31 cellular contexts compared by ENCODE assay signal in the genomic region with DNA sequence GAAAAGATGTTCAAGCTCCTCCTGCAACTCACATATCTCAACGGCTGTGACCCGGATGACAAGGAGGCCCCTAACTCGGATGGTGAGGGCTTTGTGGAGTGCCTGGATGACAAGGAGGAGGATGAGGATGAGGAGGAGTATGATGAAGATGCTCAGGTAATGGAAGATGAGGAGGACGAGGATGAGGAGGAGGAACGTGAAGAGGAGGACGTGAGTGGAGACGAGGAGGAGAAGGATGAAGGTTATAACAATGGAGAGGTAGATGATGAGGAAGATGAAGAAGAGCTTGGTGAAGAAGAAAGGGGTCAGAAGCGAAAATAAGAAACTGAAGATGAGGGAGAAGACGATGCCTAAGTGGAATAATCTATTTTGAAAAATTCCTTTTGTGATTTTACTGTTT. TPM values are rescaled to one million over a fixed set of nuclear protein-coding genes. Genes with fewer than 3 reads are reported as not detected.
"Had no signal": no experiment of that assay in that cellular context is flagged by ENCODE, and none has a peak within 500 bp of the region (broad histone marks: within the 10 kb centered on the region; RNA-seq: fewer than 3 reads in every experiment).

No MANE protein-coding gene starts in this region.

- H3K27me3 ChIP-seq: stomach, suprapubic skin, testis, thyroid gland, tibial artery, tibial nerve, transverse colon, upper lobe of left lung, upper lobe of right lung, uterus, vagina had no signal

- H3K27ac ChIP-seq: stomach, suprapubic skin, testis, thoracic aorta, thyroid gland, tibial artery, tibial nerve, transverse colon, upper lobe of left lung, upper lobe of right lung, uterus, vagina had no signal

- H3K4me1 Mint-ChIP-seq: stimulated activated effector memory CD8-positive, alpha-beta T cell treated with anti-CD3 and anti-CD28 coated beads, Interleukin-12 subunit alpha, Interleukin-12 subunit beta, amount 100 ng/mL, for 72 hours; stimulated activated memory B cell treated with anti-CD40 and anti-IgM and Interleukin-4, amounts not matched to agents 10 μg/mL and 1 μg/mL and 100 μg/mL, for 72 hours; stimulated activated naive B cell treated with anti-CD40 and anti-IgM and Interleukin-4, amounts not matched to agents 10 μg/mL and 1 μg/mL and 100 μg/mL, for 72 hours; stimulated activated naive CD8-positive, alpha-beta T cell treated with anti-CD3 and anti-CD28 coated beads, Interleukin-15, amount 100 ng/mL, for 72 hours had no signal

- H3K36me3 Mint-ChIP-seq: stimulated activated effector memory CD8-positive, alpha-beta T cell treated with anti-CD3 and anti-CD28 coated beads, Interleukin-12 subunit alpha, Interleukin-12 subunit beta, amount 100 ng/mL, for 72 hours; type B pancreatic cell had no signal

- H3K27ac Mint-ChIP-seq: stimulated activated effector memory CD8-positive, alpha-beta T cell treated with anti-CD3 and anti-CD28 coated beads, Interleukin-12 subunit alpha, Interleukin-12 subunit beta, amount 100 ng/mL, for 72 hours; stimulated activated memory B cell treated with anti-CD40 and anti-IgM and Interleukin-4, amounts not matched to agents 10 μg/mL and 1 μg/mL and 100 μg/mL, for 72 hours; stimulated activated naive B cell treated with anti-CD40 and anti-IgM and Interleukin-4, amounts not matched to agents 10 μg/mL and 1 μg/mL and 100 μg/mL, for 72 hours; stimulated activated naive CD8-positive, alpha-beta T cell treated with anti-CD3 and anti-CD28 coated beads, Interleukin-15, amount 100 ng/mL, for 72 hours; type B pancreatic cell had no signal

- DNase-seq: stimulated activated CD4-positive, alpha-beta T cell treated with anti-CD3 and anti-CD28 coated beads, Interleukin-2, amount 100 ng/mL, for 24 hours; stimulated activated CD4-positive, alpha-beta T cell treated with anti-CD3 and anti-CD28 coated beads, Interleukin-2, amount 100 ng/mL, for 48 hours; stimulated activated CD4-positive, alpha-beta T cell treated with anti-CD3 and anti-CD28 coated beads, Interleukin-4, amount 100 ng/mL, for 1 hour; stimulated activated CD4-positive, alpha-beta T cell treated with anti-CD3 and anti-CD28 coated beads, Interleukin-4, amount 100 ng/mL, for 24 hours; stimulated activated CD4-positive, alpha-beta T cell treated with anti-CD3 and anti-CD28 coated beads, Interleukin-4, amount 100 ng/mL, for 4 hours; stimulated activated CD8-positive, alpha-beta memory T cell treated with anti-CD3 and anti-CD28 coated beads, Interleukin-4, amount 100 ng/mL, for 48 hours; stimulated activated naive B cell treated with anti-CD40 and anti-IgM and Interleukin-4, amounts not matched to agents 10 μg/mL and 1 μg/mL and 100 μg/mL, for 72 hours; stimulated activated naive CD4-positive, alpha-beta T cell; stimulated activated naive CD4-positive, alpha-beta T cell treated with Interleukin-2 at 50 U/mL for 16 hours; stimulated activated naive CD8-positive, alpha-beta T cell treated with anti-CD3 and anti-CD28 coated beads, Interleukin-15, amount 100 ng/mL, for 72 hours; stomach; substantia nigra; testis; thyroid gland; tibial artery; transverse colon; trophoblast cell; upper lobe of left lung; upper lobe of right lung; uterus had no signal

- ATAC-seq: stimulated activated effector memory CD8-positive, alpha-beta T cell treated with anti-CD3 and anti-CD28 coated beads, Interleukin-12 subunit alpha, Interleukin-12 subunit beta, amount 100 ng/mL, for 72 hours; stimulated activated memory B cell treated with anti-CD40 and anti-IgM and Interleukin-4, amounts not matched to agents 10 μg/mL and 1 μg/mL and 100 μg/mL, for 72 hours; stimulated activated naive B cell treated with anti-CD40 and anti-IgM and Interleukin-4, amounts not matched to agents 10 μg/mL and 1 μg/mL and 100 μg/mL, for 72 hours; stimulated activated naive CD8-positive, alpha-beta T cell treated with anti-CD3 and anti-CD28 coated beads, Interleukin-15, amount 100 ng/mL, for 72 hours; upper lobe of right lung had no signal

- H3K27me3 Mint-ChIP-seq: type B pancreatic cell had no signal

- H3K4me3 Mint-ChIP-seq: stimulated activated effector memory CD8-positive, alpha-beta T cell treated with anti-CD3 and anti-CD28 coated beads, Interleukin-12 subunit alpha, Interleukin-12 subunit beta, amount 100 ng/mL, for 72 hours; stimulated activated memory B cell treated with anti-CD40 and anti-IgM and Interleukin-4, amounts not matched to agents 10 μg/mL and 1 μg/mL and 100 μg/mL, for 72 hours; stimulated activated naive B cell treated with anti-CD40 and anti-IgM and Interleukin-4, amounts not matched to agents 10 μg/mL and 1 μg/mL and 100 μg/mL, for 72 hours; stimulated activated naive CD8-positive, alpha-beta T cell treated with anti-CD3 and anti-CD28 coated beads, Interleukin-15, amount 100 ng/mL, for 72 hours; type B pancreatic cell had no signal

- H3K4me1 ChIP-seq: stomach, suprapubic skin, testis, thyroid gland, tibial artery, tibial nerve, transverse colon, upper lobe of left lung, upper lobe of right lung, uterus, vagina had no signal

- H3K9me3 ChIP-seq: testis, vagina had no signal

- H3K36me3 ChIP-seq: stomach, suprapubic skin, thoracic aorta, thyroid gland, tibial artery, transverse colon, upper lobe of left lung, upper lobe of right lung, uterus, vagina had no signal

- H3K4me3 ChIP-seq: stomach, suprapubic skin, testis, thoracic aorta, thyroid gland, tibial artery, tibial nerve, transverse colon, upper lobe of left lung, upper lobe of right lung, uterus, vagina had no signal

RNA-seq across cellular contexts. Expression of gene ANP32D, which starts 0.7 kb away (rescaled TPM):
- total RNA-seq: subcutaneous adipose tissue, suprapubic skin, thyroid gland, transverse colon, ureter, urinary bladder, uterus, vagina had no signal

RNA-seq across cellular contexts. Expression of gene C12orf54, which starts 9.2 kb away (rescaled TPM):
- total RNA-seq: subcutaneous adipose tissue, suprapubic skin, temporal lobe, thoracic aorta, thyroid gland, upper lobe of right lung, vagina had no signal

RNA-seq across cellular contexts. Expression of gene OR8S1, which starts 52.4 kb away (rescaled TPM):
- total RNA-seq: stomach, subcutaneous adipose tissue, suprapubic skin, temporal lobe, testis, thoracic aorta, thyroid gland, transverse colon, upper lobe of left lung, upper lobe of right lung, ureter, urinary bladder, uterus, vagina had no signal
